In the genomic region with DNA sequence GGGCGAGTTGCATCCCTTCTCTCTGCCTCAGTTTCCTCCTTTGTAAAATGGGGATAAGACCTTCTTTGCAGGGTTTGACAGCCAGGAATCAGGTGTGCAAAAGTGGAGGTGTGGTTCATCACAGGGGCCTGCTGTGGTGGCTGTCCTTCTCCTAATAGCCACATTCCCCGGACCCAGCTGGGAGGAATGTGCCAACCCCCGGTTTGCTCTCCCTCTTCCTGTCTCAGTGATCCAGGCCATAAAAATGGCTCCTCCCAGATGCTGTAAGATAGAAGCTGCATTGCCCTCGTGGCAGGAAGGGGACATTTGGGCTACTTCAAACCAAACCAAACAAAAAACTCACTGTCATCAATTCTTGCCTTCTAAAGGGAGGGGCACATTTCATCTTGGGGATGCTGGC, we compare ENCODE assay signal across 7 cellular contexts. TPM values are rescaled to one million over a fixed set of nuclear protein-coding genes. Genes with fewer than 3 reads are reported as not detected.
DNase-seq lines count a peak whose midpoint lies in the region; ATAC-seq, FAIRE-seq and TF ChIP-seq lines count a peak whose summit lies in the region.
"Not testable (repeated sequence)": the region's sequence is repeated elsewhere in the genome, so short reads cannot be mapped to it uniquely, and the experiment has no call there.

No MANE protein-coding gene starts in this region.

- ATAC-seq in RWPE2 (ENCODE audit: low read depth); psoas muscle; thoracic aorta (ENCODE audit: insufficient number of reproducible peaks, low FRiP score, low read depth): not testable (repeated sequence)

- not testable (repeated sequence) for H3K79me2 ChIP-seq in GM23248 (ENCODE audit: insufficient read depth)

- H3K4me3 ChIP-seq in GM23248 (peak overlapping the region; percentile 32; the same call in 1 of the 2 replicates), thoracic aorta (peak overlapping the region; percentile 63)
- H3K4me3 ChIP-seq in RWPE2 (ENCODE audit: severe bottlenecking); bronchial epithelial cell (ENCODE audit: low read depth, low read length); psoas muscle: not testable (repeated sequence)

- TF ChIP-seq CTCF in RWPE2 (IDR thresholded peaks at IDR 0.05; ENCODE audit: poor library complexity, severe bottlenecking); bronchial epithelial cell (IDR thresholded peaks at IDR 0.05; ENCODE audit: insufficient read depth, low read length, severe bottlenecking); psoas muscle (IDR thresholded peaks at IDR 0.05); thoracic aorta (IDR thresholded peaks at IDR 0.05): not testable (repeated sequence)

- not testable (repeated sequence) for H3K27me3 ChIP-seq in GM23248 (replicated peaks; ENCODE audit: insufficient read depth); RWPE2 (ENCODE audit: insufficient read depth, poor library complexity, severe bottlenecking); bronchial epithelial cell (ENCODE audit: control insufficient read depth, insufficient read depth, low read length); psoas muscle (ENCODE audit: insufficient read depth in 3 of 3, low read length in 2 of 3); thoracic aorta (replicated peaks; ENCODE audit: insufficient read depth)

- DNase-seq in GM23248, result peak; percentile 66
- not testable (repeated sequence) for DNase-seq in RWPE2 (ENCODE audit: low spot score); bronchial epithelial cell (ENCODE audit: low read depth); psoas muscle; thoracic aorta (ENCODE audit: low spot score)
- peak; percentile 21 for DNase-seq in foreskin melanocyte
- peak; percentile 52 for DNase-seq in left kidney (ENCODE audit: low read depth, low spot score)

- intact Hi-C loops in psoas muscle (cut with DNase I), result not testable (repeated sequence)

- H3K36me3 ChIP-seq in GM23248 (ENCODE audit: low read depth); RWPE2 (ENCODE audit: low read depth); bronchial epithelial cell (ENCODE audit: control insufficient read depth, insufficient read depth, low read length); psoas muscle (ENCODE audit: insufficient read depth in 1 of 2, low read depth in 1 of 2); thoracic aorta: not testable (repeated sequence)

- H3K4me1 ChIP-seq in GM23248 (ENCODE audit: insufficient read depth) (peaks cover 23% of the 10 kb centered on the region), RWPE2 (ENCODE audit: insufficient read depth, poor library complexity, severe bottlenecking) (peaks cover 18% of the 10 kb centered on the region), thoracic aorta (ENCODE audit: control insufficient read depth in 1 of 2, low read depth in 2 of 2) (peaks cover 17 to 36% of the 10 kb centered on the region in 2 donors)
- not testable (repeated sequence) for H3K4me1 ChIP-seq in psoas muscle

- in situ Hi-C loops in GM23248 (cut with MboI), result not testable (repeated sequence)

- H3K9me3 ChIP-seq in GM23248 (ENCODE audit: low read depth); RWPE2 (ENCODE audit: severe bottlenecking); psoas muscle; thoracic aorta: not testable (repeated sequence)

- peak overlapping the region; percentile 52 for H3K4me2 ChIP-seq in GM23248 (ENCODE audit: unreplicated experiment)

- H3K9ac ChIP-seq in GM23248, result peak overlapping the region; percentile 90

- FAIRE-seq in bronchial epithelial cell (lab: Jason Lieb, UNC), result peak; percentile 89

- H4K20me1 ChIP-seq in GM23248 (ENCODE audit: insufficient read depth), result not testable (repeated sequence)

- peak overlapping the region; percentile 70 for H2AFZ ChIP-seq in GM23248

- H3F3A ChIP-seq in GM23248 (ENCODE audit: insufficient read depth), result peaks cover 22% of the 10 kb centered on the region

- WGBS in GM23248 (ENCODE audit: low coverage in 1 of 2, low lambda C conversion rate in 2 of 2, missing lambda C conversion rate in 2 of 2), 2 experiments, result 9% methylated on average over 4 of the region's 4 CpGs
- 19 to 21% (median 21%) methylated on average over 4 of the region's 4 CpGs for WGBS in psoas muscle, 3 donors

- H3K9me2 ChIP-seq in GM23248 (ENCODE audit: insufficient read depth), result not testable (repeated sequence)

- H3K27ac ChIP-seq in GM23248, result peak overlapping the region; percentile 97
- peak overlapping the region; percentile 58 for H3K27ac ChIP-seq in RWPE2 (ENCODE audit: poor library complexity, severe bottlenecking)
- H3K27ac ChIP-seq in psoas muscle, result peak overlapping the region; percentile 19
- peak overlapping the region; percentile 97 to 98 for H3K27ac ChIP-seq in thoracic aorta

RNA-seq across cellular contexts. Expression of a gene that starts 26.3 kb away (rescaled TPM):
- 5.4 and 6.3 TPM in 2 replicates for total RNA-seq in GM23248 (2014; rRNA removed; shearing (Covaris generic))
- polyA plus RNA-seq in GM23248 (2016; fragmentation: Nextera tagmentation; extraction: Ambion mirVana) (2.7 and 3.1 TPM in 2 replicates), psoas muscle (10 to 100 TPM in 1 of 3 donors, 1 to 10 TPM in 2; 5.8 to 12.1 (median 6.0) TPM)
- total RNA-seq in bronchial epithelial cell (2.9 and 4.2 TPM in 2 replicates), psoas muscle (10 to 100 TPM; 14.6 to 17.3 (median 15.8) TPM), thoracic aorta (10 to 100 TPM; 33.0 to 45.6 TPM)

Comparison
In these comparisons a context has a peak if more than half of its experiments do, and no peak if none do; other contexts are left out.
1. H3K27ac ChIP-seq: peak in every context shown above with its lines; median percentile 98 in thoracic aorta; 97 in GM23248; 58 in RWPE2; 19 in psoas muscle.